ENCODE assay signal across 8 cellular contexts in the genomic region with DNA sequence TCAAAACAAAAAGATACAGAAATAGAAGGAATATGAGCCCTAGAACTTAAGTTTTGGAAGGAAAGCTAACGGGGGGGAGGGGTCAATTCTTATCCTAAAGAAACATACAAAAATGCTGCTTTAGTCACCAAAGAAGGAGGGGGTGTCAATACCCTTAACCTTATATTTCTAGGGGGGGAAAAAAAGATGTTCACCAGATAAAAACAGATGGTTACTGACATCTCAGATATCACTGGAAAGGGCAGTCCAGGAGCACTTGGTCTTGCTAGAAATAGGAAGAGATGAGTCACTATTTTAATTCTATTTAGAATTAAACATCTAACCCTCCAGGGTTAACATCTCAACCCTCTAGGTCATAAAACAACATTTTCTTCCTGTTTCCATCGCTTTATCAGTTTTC. TPM values are rescaled to one million over a fixed set of nuclear protein-coding genes. Genes with fewer than 3 reads are reported as not detected.
A peak's percentile ranks its signal among the peaks of the same experiment; 100 is the strongest.
DNase-seq lines count a peak whose midpoint lies in the region; ATAC-seq, FAIRE-seq and TF ChIP-seq lines count a peak whose summit lies in the region.

No MANE protein-coding gene starts in this region.

- H3K9me2 ChIP-seq in PC-9 (ENCODE audit: insufficient read depth), result no peaks in the 10 kb centered on the region

- CTCF ChIA-PET in PC-9 (lab: Charles Lee), result interaction anchor here (0.5 to 1.2 kb wide), 6 partner anchors 19 to 1900 kb away, joined by 3 to 17 read pairs (median 3); no protein-coding TSS in a partner anchor

- POLR2A ChIA-PET in PC-9 (lab: Charles Lee; ENCODE audit: unreplicated experiment), result interaction anchor here (0.6 to 0.7 kb wide), 2 partner anchors 13 to 1132 kb away, joined by 5 to 16 read pairs; no protein-coding TSS in a partner anchor

- H3K4me3 ChIP-seq in PC-9 (peak overlapping the region; percentile 85), pancreas (peak overlapping the region in 3 of 4 donors; percentile 62 to 99 (median 98))

- H2AFZ ChIP-seq in PC-9, result no peak overlapping the region

- H3K27me3 ChIP-seq in PC-9 (ENCODE audit: insufficient read depth, low read depth) (no peaks in the 10 kb centered on the region), pancreas (no peaks in the 10 kb centered on the region)

- TF ChIP-seq CTCF in PC-9 (conservative IDR thresholded peaks at IDR 0.05) (no peak), pancreas (IDR thresholded peaks at IDR 0.05) (no peak)

- H3K4me2 ChIP-seq in PC-9, result peak overlapping the region; percentile 91

- DNase-seq in EH (ENCODE audit: low read depth) (peak; percentile 42), PC-9 (no peak), epithelial cell of prostate (ENCODE audit: low read depth, low spot score) (no peak), pancreas (no peak), NCI-H1694 (lab: John Stamatoyannopoulos, UW) (no peak), HPDE6-E6E7 (ENCODE audit: extremely low spot score) (no peak), hepatic stellate cell (ENCODE audit: low spot score) (no peak), COLO668 (lab: John Stamatoyannopoulos, UW; ENCODE audit: unreplicated experiment) (no peak)

- H3K79me2 ChIP-seq in PC-9 (ENCODE audit: low read depth), result peaks cover 57% of the 10 kb centered on the region

- H3K36me3 ChIP-seq in PC-9 (ENCODE audit: low read depth) (peaks cover 14% of the 10 kb centered on the region), pancreas (peaks cover 0 to 11% (median 7%) of the 10 kb centered on the region in 3 donors)

- peaks cover 37% of the 10 kb centered on the region for H4K20me1 ChIP-seq in PC-9 (ENCODE audit: insufficient read depth)

- ATAC-seq in pancreas, result no peak

- peaks cover 18% of the 10 kb centered on the region for H3K4me1 ChIP-seq in PC-9 (replicated peaks; ENCODE audit: insufficient read depth)
- H3K4me1 ChIP-seq in pancreas, result peaks cover 20 to 44% (median 24%) of the 10 kb centered on the region in 3 donors

- intact Hi-C loops in PC-9 (cut with micrococcal nuclease; ENCODE audit: unreplicated experiment) (no loop called here), pancreas (cut with DNase I) (no loop called here)

- peak overlapping the region; percentile 77 for H3K27ac ChIP-seq in PC-9
- H3K27ac ChIP-seq in epithelial cell of prostate, result peak overlapping the region; percentile 96
- peak overlapping the region; percentile 93 to 99 (median 98) for H3K27ac ChIP-seq in pancreas

- H3F3A ChIP-seq in PC-9 (ENCODE audit: insufficient read depth, low read depth), result peaks cover 41% of the 10 kb centered on the region

- no TSS peak for BruUV-seq in PC-9 (replicated peaks; lab: Mats Ljungman, UMichigan)

- H3K9me3 ChIP-seq in PC-9 (ENCODE audit: insufficient read depth, low read depth) (no peaks in the 10 kb centered on the region), pancreas (no peaks in the 10 kb centered on the region)

- no peak for FAIRE-seq in pancreas (lab: Jason Lieb, UNC)

- 24% methylated on average over 2 of the region's 2 CpGs for WGBS in pancreas, 2 donors

RNA-seq across cellular contexts. Expression of gene DIAPH1, which starts 1.7 kb away (rescaled TPM):
- 148 and 157 TPM in 2 replicates for total RNA-seq in PC-9 (2021)
- total RNA-seq in pancreas, result 10 to 100 TPM; 41.1 to 72.7 (median 61.0) TPM
- polyA plus RNA-seq in pancreas, result 10 to 100 TPM; 28.9 to 41.2 TPM

RNA-seq across cellular contexts. Expression of gene HDAC3, which starts 19.5 kb away (rescaled TPM):
- total RNA-seq in PC-9 (2021), result 76.0 and 87.0 TPM in 2 replicates
- 10 to 100 TPM; 17.8 to 28.5 (median 26.0) TPM for total RNA-seq in pancreas
- 10 to 100 TPM; 30.5 to 68.9 TPM for polyA plus RNA-seq in pancreas

RNA-seq across cellular contexts. Expression of gene RELL2, which starts 19.7 kb away (rescaled TPM):
- total RNA-seq in PC-9 (2021) (3.3 and 5.0 TPM in 2 replicates), pancreas (1 to 10 TPM in 3 of 6 donors, under 1 TPM in 3; 0.67 to 2.2 (median 1.1) TPM)
- 1 to 10 TPM; 7.1 to 9.0 TPM for polyA plus RNA-seq in pancreas

RNA-seq across cellular contexts. Expression of gene FCHSD1, which starts 34.1 kb away (rescaled TPM):
- total RNA-seq in PC-9 (2021) (36.4 and 36.6 TPM in 2 replicates), pancreas (10 to 100 TPM in 1 of 6 donors, 1 to 10 TPM in 5; 4.8 to 18.3 (median 7.7) TPM)
- 10 to 100 TPM; 20.0 to 22.4 TPM for polyA plus RNA-seq in pancreas
